ENCODE assay signal across 13 cellular contexts in the genomic region with DNA sequence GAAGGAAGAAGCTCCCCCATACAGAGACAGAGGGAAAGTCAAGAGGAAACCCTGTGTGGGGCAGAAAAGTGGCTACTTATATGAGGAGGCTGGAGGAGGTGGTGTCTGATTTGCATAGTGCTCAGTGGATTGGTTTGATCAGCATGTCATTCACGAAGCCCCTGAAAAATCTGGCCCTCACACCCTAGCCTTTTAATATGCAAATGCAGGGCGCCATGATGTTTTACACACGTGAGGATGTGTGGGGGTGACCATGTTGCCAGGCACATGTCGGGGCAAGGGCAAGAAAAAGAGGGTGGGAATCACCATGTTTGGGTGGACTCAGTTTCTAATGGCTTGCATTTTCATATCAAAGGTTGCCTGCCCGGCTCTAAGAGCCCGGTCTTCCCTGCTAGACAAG. TPM values are rescaled to one million over a fixed set of nuclear protein-coding genes. Genes with fewer than 3 reads are reported as not detected.
DNase-seq lines count a peak whose midpoint lies in the region; ATAC-seq and TF ChIP-seq lines count a peak whose summit lies in the region.
"Had no signal": no experiment of that assay in that cellular context is flagged by ENCODE, and none has a peak within 500 bp of the region (broad histone marks: within the 10 kb centered on the region; RNA-seq: fewer than 3 reads in every experiment).

No MANE protein-coding gene starts in this region.

- H4K91ac ChIP-seq in H9 (ENCODE audit: insufficient read length, low read depth, low read length) = no peak overlapping the region

- H4K8ac ChIP-seq in H9 (replicated peaks; ENCODE audit: insufficient read length, low read depth, low read length) = no peak overlapping the region

- CTCF ChIA-PET in WTC11 (lab: Charles Lee) = interaction anchor here (0.6 kb wide), 1 partner anchor 9 kb away, joined by 6 read pairs; no protein-coding TSS in a partner anchor
- CTCF ChIA-PET in activated CD4-positive, alpha-beta T cell treated with anti-CD3 and anti-CD28 coated beads, Interleukin-2, amount 10 ng/mL, durations not matched to agents 7 days and 5 days (lab: Charles Lee) = no interaction called here

- H3K9me3 Mint-ChIP-seq in H9 (peaks cover 36 to 43% of the 10 kb centered on the region in 2 experiments), WTC11 (peaks cover 38% of the 10 kb centered on the region)
- H3K9me3 Mint-ChIP-seq in activated CD4-positive, alpha-beta T cell treated with anti-CD3 and anti-CD28 coated beads, Interleukin-2, amount 10 ng/mL, durations not matched to agents 7 days and 5 days = peaks cover 16% of the 10 kb centered on the region

- H2AK5ac ChIP-seq in H9 (ENCODE audit: insufficient read length, low read length) = no peak overlapping the region

- H3K4me2 ChIP-seq in H9 (ENCODE audit: insufficient read depth, insufficient read length, low read length) = no peak overlapping the region

- H3K79me2 ChIP-seq in H9 (ENCODE audit: insufficient read depth, low read length) = no peaks in the 10 kb centered on the region

- peaks cover 5% of the 10 kb centered on the region for H3K27me3 Mint-ChIP-seq in H9 (ENCODE audit: low read depth)
- H3K27me3 Mint-ChIP-seq in WTC11 (ENCODE audit: low read depth) = peaks cover 4% of the 10 kb centered on the region
- no peaks in the 10 kb centered on the region for H3K27me3 Mint-ChIP-seq in activated CD4-positive, alpha-beta T cell treated with anti-CD3 and anti-CD28 coated beads, Interleukin-2, amount 10 ng/mL, durations not matched to agents 7 days and 5 days

- no peak overlapping the region for H3K4ac ChIP-seq in H9 (ENCODE audit: low read depth, low read length)

- no peak overlapping the region for H3K14ac ChIP-seq in H9 (ENCODE audit: insufficient read depth, low read length)

- no peak overlapping the region for H3K18ac ChIP-seq in H9 (ENCODE audit: insufficient read length, low read depth, low read length)

- no peak overlapping the region for H2BK15ac ChIP-seq in H9 (ENCODE audit: low read depth, low read length)

- H3K9me3 ChIP-seq in H9 (ENCODE audit: control insufficient read depth, low read depth, low read length) = no peaks in the 10 kb centered on the region
- H3K9me3 ChIP-seq: BE2C had no signal

- no peak overlapping the region for H3K56ac ChIP-seq in H9 (ENCODE audit: insufficient read length, low read depth, low read length)

- no peaks in the 10 kb centered on the region for H3K27me3 ChIP-seq in H9 (ENCODE audit: insufficient read depth, low read length)
- H3K27me3 ChIP-seq: BE2C had no signal

- H3K4me3 Mint-ChIP-seq in H9 = no peak overlapping the region
- no peak overlapping the region for H3K4me3 Mint-ChIP-seq in WTC11
- no peak overlapping the region for H3K4me3 Mint-ChIP-seq in activated CD4-positive, alpha-beta T cell treated with anti-CD3 and anti-CD28 coated beads, Interleukin-2, amount 10 ng/mL, durations not matched to agents 7 days and 5 days
- H3K4me3 Mint-ChIP-seq: CD4-positive, alpha-beta memory T cell had no signal

- no CpG with 5 or more reads among the region's 6 CpGs for WGBS in H9 (ENCODE audit: extremely low coverage, insufficient read length, low lambda C conversion rate)

- H2AFZ ChIP-seq in H9 (ENCODE audit: low read length) = no peak overlapping the region

- no peak overlapping the region for H3K23ac ChIP-seq in H9 (ENCODE audit: insufficient read length, low read depth, low read length)

- H3K79me1 ChIP-seq in H9 (ENCODE audit: insufficient read depth, low read depth, low read length, poor library complexity, severe bottlenecking) = no peaks in the 10 kb centered on the region

- no peak overlapping the region for H4K5ac ChIP-seq in H9 (ENCODE audit: insufficient read length, low read depth, low read length)

- H3T11ph ChIP-seq in H9 (ENCODE audit: low read length) = no peak overlapping the region

- H3K4me1 Mint-ChIP-seq in H9 (peaks cover 5 to 6% of the 10 kb centered on the region in 2 experiments), WTC11 (peaks cover 8% of the 10 kb centered on the region)
- H3K4me1 Mint-ChIP-seq in activated CD4-positive, alpha-beta T cell treated with anti-CD3 and anti-CD28 coated beads, Interleukin-2, amount 10 ng/mL, durations not matched to agents 7 days and 5 days = no peaks in the 10 kb centered on the region
- H3K4me1 Mint-ChIP-seq: CD4-positive, alpha-beta memory T cell had no signal

- H3K9ac ChIP-seq in H9 (ENCODE audit: extremely low read depth, insufficient read length, low read length) = no peak overlapping the region

- H3K27ac Mint-ChIP-seq in H9 = no peak overlapping the region
- H3K27ac Mint-ChIP-seq in WTC11 = no peak overlapping the region
- H3K27ac Mint-ChIP-seq in activated CD4-positive, alpha-beta T cell treated with anti-CD3 and anti-CD28 coated beads, Interleukin-2, amount 10 ng/mL, durations not matched to agents 7 days and 5 days = no peak overlapping the region
- H3K27ac Mint-ChIP-seq: CD4-positive, alpha-beta memory T cell had no signal

- no peak overlapping the region for H2BK5ac ChIP-seq in H9 (ENCODE audit: insufficient read length, low read length)

- no peaks in the 10 kb centered on the region for H3K4me1 ChIP-seq in H9 (ENCODE audit: insufficient read depth, low read length)
- H3K4me1 ChIP-seq: BE2C, HAP-1 had no signal

- POLR2A ChIA-PET in WTC11 (lab: Charles Lee) = interaction anchor here (0.6 to 1.0 kb wide), 2 partner anchors 19 to 56 kb away, joined by 3 to 5 read pairs; no protein-coding TSS in a partner anchor
- POLR2A ChIA-PET in activated CD4-positive, alpha-beta T cell treated with anti-CD3 and anti-CD28 coated beads, Interleukin-2, amount 10 ng/mL, durations not matched to agents 7 days and 5 days (lab: Charles Lee) = no interaction called here

- no peak overlapping the region for H2BK12ac ChIP-seq in H9 (ENCODE audit: insufficient read length, low read depth, low read length)

- H3K36me3 Mint-ChIP-seq in H9 (ENCODE audit: insufficient read depth in 1 of 3, low read depth in 3 of 3) (peaks cover 10 to 19% (median 19%) of the 10 kb centered on the region in 3 experiments), WTC11 (peaks cover 38% of the 10 kb centered on the region)
- peaks cover 6% of the 10 kb centered on the region for H3K36me3 Mint-ChIP-seq in activated CD4-positive, alpha-beta T cell treated with anti-CD3 and anti-CD28 coated beads, Interleukin-2, amount 10 ng/mL, durations not matched to agents 7 days and 5 days (ENCODE audit: low read depth)

- no peaks in the 10 kb centered on the region for H4K20me1 ChIP-seq in H9 (ENCODE audit: control insufficient read depth, insufficient read depth, insufficient read length)

- no peak overlapping the region for H2BK120ac ChIP-seq in H9 (ENCODE audit: low read depth, low read length, poor library complexity, severe bottlenecking)

- DNase-seq in H9 (peak; percentile 90), WTC11 (ENCODE audit: low spot score) (peak; percentile 35), iPS DF 19.7 (ENCODE audit: low read depth, low spot score) (peak; percentile 54)
- DNase-seq in activated CD4-positive, alpha-beta T cell treated with anti-CD3 and anti-CD28 coated beads, Interleukin-2, amount 10 ng/mL, durations not matched to agents 7 days and 5 days = no peak
- DNase-seq: BE2C; CD4-positive, alpha-beta memory T cell; DMS79 had no signal

- ATAC-seq in WTC11 (peak; percentile 95), HG03095 (IDR thresholded peaks at IDR 0.05; ENCODE audit: unreplicated experiment) (no peak), HG03378 (IDR thresholded peaks at IDR 0.05; ENCODE audit: unreplicated experiment) (no peak), GM19395 (IDR thresholded peaks at IDR 0.05; ENCODE audit: unreplicated experiment) (no peak)

- no peaks in the 10 kb centered on the region for H3K23me2 ChIP-seq in H9 (ENCODE audit: insufficient read length, low read depth, low read length, poor library complexity, severe bottlenecking)

- no peak overlapping the region for H2BK20ac ChIP-seq in H9 (ENCODE audit: low read depth, low read length, poor library complexity, severe bottlenecking)

- TF ChIP-seq CTCF in H9 (conservative IDR thresholded peaks at IDR 0.05) = no peak
- TF ChIP-seq CTCF in WTC11 (IDR thresholded peaks at IDR 0.05) = no peak

- no peak overlapping the region for H3K27ac ChIP-seq in H9 (ENCODE audit: insufficient read length, low read depth, low read length)
- H3K27ac ChIP-seq: C4-2B, HL-60 had no signal

TF ChIP-seq in WTC11, 78 proteins besides CTCF, POLR2A, EP300 and RAD21 (continues in another document):
- TF ChIP-seq, protein P1, sequence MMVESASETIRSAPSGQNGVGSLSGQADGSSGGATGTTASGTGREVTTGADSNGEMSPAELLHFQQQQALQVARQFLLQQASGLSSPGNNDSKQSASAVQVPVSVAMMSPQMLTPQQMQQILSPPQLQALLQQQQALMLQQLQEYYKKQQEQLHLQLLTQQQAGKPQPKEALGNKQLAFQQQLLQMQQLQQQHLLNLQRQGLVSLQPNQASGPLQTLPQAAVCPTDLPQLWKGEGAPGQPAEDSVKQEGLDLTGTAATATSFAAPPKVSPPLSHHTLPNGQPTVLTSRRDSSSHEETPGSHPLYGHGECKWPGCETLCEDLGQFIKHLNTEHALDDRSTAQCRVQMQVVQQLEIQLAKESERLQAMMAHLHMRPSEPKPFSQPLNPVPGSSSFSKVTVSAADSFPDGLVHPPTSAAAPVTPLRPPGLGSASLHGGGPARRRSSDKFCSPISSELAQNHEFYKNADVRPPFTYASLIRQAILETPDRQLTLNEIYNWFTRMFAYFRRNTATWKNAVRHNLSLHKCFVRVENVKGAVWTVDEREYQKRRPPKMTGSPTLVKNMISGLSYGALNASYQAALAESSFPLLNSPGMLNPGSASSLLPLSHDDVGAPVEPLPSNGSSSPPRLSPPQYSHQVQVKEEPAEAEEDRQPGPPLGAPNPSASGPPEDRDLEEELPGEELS (CRISPR knock-in tag; IDR thresholded peaks at IDR 0.05) = no peak
- TF ChIP-seq, protein P2, sequence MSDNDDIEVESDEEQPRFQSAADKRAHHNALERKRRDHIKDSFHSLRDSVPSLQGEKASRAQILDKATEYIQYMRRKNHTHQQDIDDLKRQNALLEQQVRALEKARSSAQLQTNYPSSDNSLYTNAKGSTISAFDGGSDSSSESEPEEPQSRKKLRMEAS (CRISPR knock-in tag; IDR thresholded peaks at IDR 0.05) = peak; percentile 79; the same call in 1 of the 2 replicates
- no peak for TF ChIP-seq HMGA2 (CRISPR knock-in tag; IDR thresholded peaks at IDR 0.05)
- TF ChIP-seq ELF4 (CRISPR knock-in tag; IDR thresholded peaks at IDR 0.05; ENCODE audit: low read depth) = no peak
- no peak for TF ChIP-seq NFATC4 (CRISPR knock-in tag; IDR thresholded peaks at IDR 0.05)
- TF ChIP-seq, protein P3, sequence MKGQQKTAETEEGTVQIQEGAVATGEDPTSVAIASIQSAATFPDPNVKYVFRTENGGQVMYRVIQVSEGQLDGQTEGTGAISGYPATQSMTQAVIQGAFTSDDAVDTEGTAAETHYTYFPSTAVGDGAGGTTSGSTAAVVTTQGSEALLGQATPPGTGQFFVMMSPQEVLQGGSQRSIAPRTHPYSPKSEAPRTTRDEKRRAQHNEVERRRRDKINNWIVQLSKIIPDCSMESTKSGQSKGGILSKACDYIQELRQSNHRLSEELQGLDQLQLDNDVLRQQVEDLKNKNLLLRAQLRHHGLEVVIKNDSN (CRISPR knock-in tag; IDR thresholded peaks at IDR 0.05) = no peak

RNA-seq across cellular contexts. Expression of a gene that starts 15.1 kb away (rescaled TPM):
- total RNA-seq in H9 (2021) = 93.6 and 100 TPM in 2 replicates
- total RNA-seq in WTC11 (2021) = 95.6 to 113 TPM (median 98.7 TPM) in 3 replicates
- 10 to 100 TPM; 80.9 to 82.7 TPM for total RNA-seq in activated CD4-positive, alpha-beta T cell treated with anti-CD3 and anti-CD28 coated beads, Interleukin-2, amount 10 ng/mL, durations not matched to agents 7 days and 5 days
